Comparison of ENCODE assay signal across 1 cellular context in genomic region chr7:85074-85945, GRCh38.
A peak's percentile ranks its signal among the peaks of the same experiment; 100 is the strongest.
TF ChIP-seq lines count a peak whose summit lies in the region.

No MANE protein-coding gene starts in this region.

TF ChIP-seq in GM12878, 131 proteins besides CTCF, POLR2A, EP300 and RAD21 (continued from another document):
- TF ChIP-seq BCLAF1 (IDR thresholded peaks at IDR 0.05) (no peak), SIN3A (IDR thresholded peaks at IDR 0.05; ENCODE audit: low read depth, low read length) (no peak), BCL3 (IDR thresholded peaks at IDR 0.05; ENCODE audit: borderline replicate concordance, insufficient read depth, low read depth, low read length, poor library complexity, severe bottlenecking) (peak; percentile 60), MEF2B (IDR thresholded peaks at IDR 0.05; ENCODE audit: partially characterized antibody, poor library complexity, severe bottlenecking) (no peak), EGR1 (IDR thresholded peaks at IDR 0.05; ENCODE audit: borderline replicate concordance in 1 of 2, low read depth in 2 of 2, low read length in 2 of 2) (no peak), JUNB (IDR thresholded peaks at IDR 0.05) (no peak), ELK1 (IDR thresholded peaks at IDR 0.05; ENCODE audit: low read depth, low read length) (no peak)
TF ChIP-seq in GM12878: peak in this region for 1.
